8 cellular contexts compared by ENCODE assay signal in genomic region chr14:72104011-72104613, GRCh38.
DNase-seq lines count a peak whose midpoint lies in the region; TF ChIP-seq lines count a peak whose summit lies in the region.

No MANE protein-coding gene starts in this region.

- H3K9me3 ChIP-seq in prostate gland = no peaks in the 10 kb centered on the region

- H3K4me3 ChIP-seq in prostate gland = no peak overlapping the region

- intact Hi-C loops in prostate gland (cut with DNase I) = no loop called here

- no peak for TF ChIP-seq POLR2A in prostate gland (IDR thresholded peaks at IDR 0.05)

- WGBS in prostate gland = 64% methylated on average over 12 of the region's 12 CpGs

- TF ChIP-seq CTCF in prostate gland (IDR thresholded peaks at IDR 0.05) = peak in 1 of 4 experiments; percentile 26

- DNase-seq in D341Med (ENCODE audit: low spot score) (peak; percentile 75), HuH-7 (ENCODE audit: low spot score) (peak; percentile 15), iPS-NIHi11 (ENCODE audit: low spot score) (peak; percentile 77), prostate gland (ENCODE audit: low spot score) (no peak), inferior parietal cortex (ENCODE audit: extremely low spot score) (no peak), NCI-H526 treated with DMSO at 0.1 percent for 48 hours (lab: John Stamatoyannopoulos, UW) (no peak)
- DNase-seq in activated CD4-positive, alpha-beta T cell treated with anti-CD3 and anti-CD28 coated beads, Interleukin-2, amount 50 U/mL, for 48 hours = peak; percentile 57 to 60
- peak; percentile 5 for DNase-seq in stimulated activated naive CD4-positive, alpha-beta T cell treated with Interleukin-2 at 50 U/mL for 16 hours (lab: John Stamatoyannopoulos, UW)

- no peaks in the 10 kb centered on the region for H3K36me3 ChIP-seq in prostate gland

- no peaks in the 10 kb centered on the region for H3K27me3 ChIP-seq in prostate gland (replicated peaks; ENCODE audit: insufficient read depth)

- H3K4me1 ChIP-seq in prostate gland (replicated peaks) = no peaks in the 10 kb centered on the region

- no peak overlapping the region for H3K27ac ChIP-seq in prostate gland

Comparison
In these comparisons a context has a peak if more than half of its experiments do, and no peak if none do; other contexts are left out.
1. DNase-seq: peak in D341Med (single experiment), HuH-7 (single experiment), activated CD4-positive, alpha-beta T cell treated with anti-CD3 and anti-CD28 coated beads, Interleukin-2, amount 50 U/mL, for 48 hours (2 of 2), iPS-NIHi11 (single experiment) and stimulated activated naive CD4-positive, alpha-beta T cell treated with Interleukin-2 at 50 U/mL for 16 hours (single experiment); none in prostate gland (single experiment), inferior parietal cortex (single experiment) and NCI-H526 treated with DMSO at 0.1 percent for 48 hours (single experiment).